Comparison of ENCODE assay signal across 15 cellular contexts in genomic region chr22:30889996-30890480, GRCh38.
DNase-seq lines count a peak whose midpoint lies in the region; ATAC-seq lines count a peak whose summit lies in the region.
"Had no signal": no experiment of that assay in that cellular context is flagged by ENCODE, and none has a peak within 500 bp of the region (broad histone marks: within the 10 kb centered on the region; RNA-seq: fewer than 3 reads in every experiment).

No MANE protein-coding gene starts in this region.

- H3K4me1 Mint-ChIP-seq in immature natural killer cell: peaks cover 0 to 4% of the 10 kb centered on the region in 2 donors

- DNase-seq in D341Med (ENCODE audit: low spot score) (peak; percentile 17), islet precursor cell (peak; percentile 13), immature natural killer cell (no peak)
- DNase-seq in stimulated activated CD8-positive, alpha-beta memory T cell treated with anti-CD3 and anti-CD28 coated beads, Interleukin-4, amount 100 ng/mL, for 48 hours: peak; percentile 9
- no peak for DNase-seq in activated naive CD4-positive, alpha-beta T cell treated with anti-CD3 and anti-CD28 coated beads, Interleukin-2, amount 50 U/mL, for 16 hours
- DNase-seq: DMS79, NCI-H1092, NCI-H2081, NCI-H748 treated with DMSO at 0.1 percent for 48 hours had no signal

- H3K36me3 ChIP-seq in BLaER1: peaks cover 12% of the 10 kb centered on the region; the same call in 1 of the 2 replicates
- H3K36me3 ChIP-seq: BE2C had no signal

- H4K20me1 ChIP-seq in BLaER1: no peaks in the 10 kb centered on the region

- H3K4me3 ChIP-seq in BLaER1: no peak overlapping the region
- H3K4me3 ChIP-seq: GM23248, MG63 had no signal

- H3K27ac ChIP-seq in BLaER1: 0 out of 2 replicates have a peak overlapping the region, but pooled peaks have one; percentile 6
- H3K27ac ChIP-seq: GM23248 had no signal

- H3K4me1 ChIP-seq in BLaER1: peaks cover 45% of the 10 kb centered on the region
- H3K4me1 ChIP-seq: BE2C had no signal

- peaks cover 0 to 3% (median 1%) of the 10 kb centered on the region in 3 donors for H3K27me3 Mint-ChIP-seq in immature natural killer cell (ENCODE audit: low read depth in 3 of 3)
- H3K27me3 Mint-ChIP-seq: CD4-positive, alpha-beta memory T cell had no signal

- H3K4me3 Mint-ChIP-seq in immature natural killer cell: no peak overlapping the region
- H3K4me3 Mint-ChIP-seq: CD4-positive, alpha-beta memory T cell had no signal

- no peak for ATAC-seq in HG03565 (IDR thresholded peaks at IDR 0.05; ENCODE audit: unreplicated experiment)

- no peaks in the 10 kb centered on the region for H3K9me3 ChIP-seq in BLaER1
- H3K9me3 ChIP-seq: BE2C, MG63 had no signal

- no peak overlapping the region for H3K4me2 ChIP-seq in BLaER1

- H3K27me3 ChIP-seq in BLaER1: no peaks in the 10 kb centered on the region
- H3K27me3 ChIP-seq: BE2C, MG63 had no signal

- peaks cover 0 to 7% (median 0%) of the 10 kb centered on the region in 3 donors for H3K36me3 Mint-ChIP-seq in immature natural killer cell

- no peaks in the 10 kb centered on the region for H3K9me3 Mint-ChIP-seq in immature natural killer cell
- H3K9me3 Mint-ChIP-seq: CD4-positive, alpha-beta memory T cell had no signal

- H3K9ac ChIP-seq in BLaER1: no peak overlapping the region
- H3K9ac ChIP-seq: GM23248 had no signal

- H3K27ac Mint-ChIP-seq in immature natural killer cell: no peak overlapping the region

Comparison
In these comparisons a context has a peak if more than half of its experiments do, and no peak if none do; other contexts are left out.
1. DNase-seq: peak in D341Med (single experiment), islet precursor cell (single experiment) and stimulated activated CD8-positive, alpha-beta memory T cell treated with anti-CD3 and anti-CD28 coated beads, Interleukin-4, amount 100 ng/mL, for 48 hours (single experiment); none in immature natural killer cell (0 of 3) and activated naive CD4-positive, alpha-beta T cell treated with anti-CD3 and anti-CD28 coated beads, Interleukin-2, amount 50 U/mL, for 16 hours (single experiment).